8 cellular contexts compared by ENCODE assay signal in genomic region chr17:19508327-19508867, GRCh38. TPM values are rescaled to one million over a fixed set of nuclear protein-coding genes. Genes with fewer than 3 reads are reported as not detected.
DNase-seq lines count a peak whose midpoint lies in the region; ATAC-seq and TF ChIP-seq lines count a peak whose summit lies in the region.

No MANE protein-coding gene starts in this region.

- peak; percentile 40 for ATAC-seq in GM19467 (IDR thresholded peaks at IDR 0.05; ENCODE audit: unreplicated experiment)
- peak; percentile 3 for ATAC-seq in thoracic aorta (ENCODE audit: insufficient number of reproducible peaks, low FRiP score, low read depth)

- peaks cover 9% of the 10 kb centered on the region for H3K4me1 Mint-ChIP-seq in neural crest cell

- H3K27me3 ChIP-seq in MG63 (no peaks in the 10 kb centered on the region), thoracic aorta (replicated peaks; ENCODE audit: insufficient read depth) (no peaks in the 10 kb centered on the region)

- peaks cover 7% of the 10 kb centered on the region for H3K27me3 Mint-ChIP-seq in neural crest cell (ENCODE audit: low read depth)

- H3K27ac ChIP-seq in thoracic aorta = peak overlapping the region; percentile 96 to 99

- H3K4me1 ChIP-seq in thoracic aorta (ENCODE audit: control insufficient read depth in 1 of 2, low read depth in 2 of 2) = peaks cover under 1 to 13% of the 10 kb centered on the region in 2 donors

- no peaks in the 10 kb centered on the region for H3K9me3 Mint-ChIP-seq in neural crest cell

- H3K9me3 ChIP-seq in MG63 = no peaks in the 10 kb centered on the region
- H3K9me3 ChIP-seq in thoracic aorta = no peaks in the 10 kb centered on the region

- TF ChIP-seq POLR2A in erythroblast (IDR thresholded peaks at IDR 0.05; ENCODE audit: low read length) = no peak

- no peak for TF ChIP-seq CTCF in epithelial cell of esophagus (IDR thresholded peaks at IDR 0.05; ENCODE audit: insufficient read depth, low read depth, low read length, missing control alignments)
- no peak for TF ChIP-seq CTCF in neural crest cell (conservative IDR thresholded peaks at IDR 0.05)
- TF ChIP-seq CTCF in thoracic aorta (IDR thresholded peaks at IDR 0.05) = no peak

- H3K36me3 Mint-ChIP-seq in neural crest cell (ENCODE audit: low read depth) = peaks cover 4% of the 10 kb centered on the region

- peak overlapping the region; percentile 92 for H3K4me3 Mint-ChIP-seq in neural crest cell

- DNase-seq in Ammon's horn (ENCODE audit: low spot score) = peak; percentile 15
- DNase-seq in MG63 = no peak
- DNase-seq in activated CD4-positive, alpha-beta T cell treated with anti-CD3 and anti-CD28 coated beads, Interleukin-2, amount 50 U/mL, for 4 hours = peak; percentile 38 to 46
- no peak for DNase-seq in epithelial cell of esophagus (ENCODE audit: low read depth)
- DNase-seq in neural crest cell (ENCODE audit: low read depth, low spot score) = no peak
- no peak for DNase-seq in thoracic aorta (ENCODE audit: low spot score)
- DNase-seq in erythroblast (lab: John Stamatoyannopoulos, UW) = no peak

- peak overlapping the region; percentile 57 for H3K4me3 ChIP-seq in MG63
- H3K4me3 ChIP-seq in epithelial cell of esophagus (ENCODE audit: low read length) = peak overlapping the region; percentile 73
- H3K4me3 ChIP-seq in thoracic aorta = peak overlapping the region; percentile 95

- H3K36me3 ChIP-seq in MG63 = no peaks in the 10 kb centered on the region
- H3K36me3 ChIP-seq in thoracic aorta = no peaks in the 10 kb centered on the region

- no peak overlapping the region for H3K27ac Mint-ChIP-seq in neural crest cell (ENCODE audit: unreplicated experiment)

RNA-seq across cellular contexts. Expression of gene SLC47A1, which starts 25.3 kb away (rescaled TPM):
- total RNA-seq in MG63 (2014; rRNA removed; shearing (Covaris generic); ENCODE audit: low replicate concordance) = 8.1 and 12.0 TPM in 2 replicates
- 4.1 and 4.3 TPM in 2 replicates for total RNA-seq in neural crest cell
- total RNA-seq in thoracic aorta = 10 to 100 TPM in 1 of 2 donors, 1 to 10 TPM in 1; 4.1 to 17.0 TPM

Comparison
In these comparisons a context has a peak if more than half of its experiments do, and no peak if none do; other contexts are left out.
1. DNase-seq: peak in Ammon's horn (single experiment) and activated CD4-positive, alpha-beta T cell treated with anti-CD3 and anti-CD28 coated beads, Interleukin-2, amount 50 U/mL, for 4 hours (2 of 2); none in MG63 (single experiment), epithelial cell of esophagus (single experiment), neural crest cell (single experiment), thoracic aorta (single experiment) and erythroblast (0 of 2).
2. Peak in every context shown above with its lines, with median percentiles within 50 percentile points of each other: H3K4me3 ChIP-seq.